ENCODE assay signal across 14 cellular contexts in the genomic region with DNA sequence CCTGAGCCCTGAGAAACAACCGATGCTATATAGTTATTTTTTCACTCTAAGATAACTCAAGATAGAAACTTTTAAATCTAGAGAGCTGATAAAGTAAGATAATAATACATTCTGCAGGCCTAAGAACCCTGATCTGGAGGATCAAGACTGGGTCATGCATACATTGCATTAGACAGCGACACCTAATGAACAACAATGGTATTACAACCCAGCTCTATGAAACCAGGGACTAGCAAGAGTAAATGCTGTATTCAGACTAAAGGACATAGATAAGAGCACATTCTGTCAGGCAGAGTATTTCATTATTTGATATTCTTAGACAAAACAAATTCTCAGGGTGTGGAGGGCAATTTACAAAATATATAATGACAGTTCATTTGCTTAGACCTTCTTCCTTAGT.
DNase-seq lines count a peak whose midpoint lies in the region; ATAC-seq, FAIRE-seq and TF ChIP-seq lines count a peak whose summit lies in the region.
"Had no signal": no experiment of that assay in that cellular context is flagged by ENCODE, and none has a peak within 500 bp of the region (broad histone marks: within the 10 kb centered on the region; RNA-seq: fewer than 3 reads in every experiment).

No MANE protein-coding gene starts in this region.

- H3K79me2 ChIP-seq in mammary epithelial cell (ENCODE audit: insufficient read depth, low read length), result no peaks in the 10 kb centered on the region

- H3K27ac Mint-ChIP-seq in nephron progenitor cell, result peak overlapping the region; percentile 53
- H3K27ac Mint-ChIP-seq: stimulated activated naive CD8-positive, alpha-beta T cell treated with anti-CD3 and anti-CD28 coated beads, Interleukin-15, Interleukin-2, amounts not matched to agents 100 ng/mL and 50 ng/mL, for 24 hours had no signal

- TF ChIP-seq CTCF in mammary epithelial cell (conservative IDR thresholded peaks at IDR 0.05 in 1 of 2, IDR thresholded peaks at IDR 0.05 in 1 of 2; ENCODE audit: extremely low read depth in 1 of 2, insufficient read depth in 1 of 2, low read depth in 1 of 2, low read length in 2 of 2), result peak; percentile 37 to 43
- peak; percentile 25 for TF ChIP-seq CTCF in nephron progenitor cell (IDR thresholded peaks at IDR 0.05)

- CTCF ChIA-PET in mammary epithelial cell (lab: Charles Lee; ENCODE audit: low non-redundant PET), result no interaction called here

- H3K4me3 ChIP-seq in mammary epithelial cell (replicated peaks in 1 of 3; ENCODE audit: insufficient read depth in 1 of 3, low read depth in 2 of 3, low read length in 3 of 3), result no peak overlapping the region
- H3K4me3 ChIP-seq: ascending aorta, gastroesophageal sphincter had no signal

- peak; percentile 27; the same call in 1 of the 2 replicates for TF ChIP-seq RAD21 in Ishikawa (IDR thresholded peaks at IDR 0.05; ENCODE audit: low read depth)

- peak; percentile 3 for DNase-seq in COLO668 (lab: John Stamatoyannopoulos, UW; ENCODE audit: unreplicated experiment)
- no peak for DNase-seq in mammary epithelial cell
- DNase-seq in nephron progenitor cell, result no peak
- no peak for DNase-seq in frontal cortex (ENCODE audit: low spot score in 2 of 2)
- DNase-seq in activated naive CD4-positive, alpha-beta T cell (lab: John Stamatoyannopoulos, UW), result no peak
- DNase-seq in stimulated activated CD4-positive, alpha-beta T cell treated with anti-CD3 and anti-CD28 coated beads, Interleukin-2, amount 100 ng/mL, for 48 hours, result no peak
- DNase-seq: NCI-H524 treated with DMSO at 0.1 percent for 48 hours; stimulated activated CD4-positive, alpha-beta T cell treated with anti-CD3 and anti-CD28 coated beads, Interleukin-15, amount 100 ng/mL, for 24 hours had no signal

- peaks cover 7% of the 10 kb centered on the region for H3K9me3 ChIP-seq in mammary epithelial cell (replicated peaks; ENCODE audit: insufficient read depth, low read length)

- H3K36me3 Mint-ChIP-seq in nephron progenitor cell (ENCODE audit: low read depth), result peaks cover 42% of the 10 kb centered on the region

- dilution Hi-C loops in mammary epithelial cell (cut with HindIII; ENCODE audit: low sequenced_read_pairs), result no loop called here

- H3K27me3 ChIP-seq in mammary epithelial cell (ENCODE audit: insufficient read depth, low read length), result no peaks in the 10 kb centered on the region
- H3K27me3 ChIP-seq: ascending aorta, gastroesophageal sphincter had no signal

- H3K4me1 ChIP-seq in mammary epithelial cell (ENCODE audit: insufficient read depth, low read length), result no peaks in the 10 kb centered on the region

- no peak overlapping the region for H3K4me2 ChIP-seq in mammary epithelial cell (ENCODE audit: insufficient read depth, low read depth, low read length)

- ATAC-seq in GM21576 (IDR thresholded peaks at IDR 0.05; ENCODE audit: unreplicated experiment), result no peak
- ATAC-seq: gastroesophageal sphincter had no signal

- no TSS peak for BruUV-seq in mammary epithelial cell (replicated peaks; lab: Mats Ljungman, UMichigan)

- H4K20me1 ChIP-seq in mammary epithelial cell (ENCODE audit: insufficient read depth, low read length), result no peaks in the 10 kb centered on the region

- H3K9me3 Mint-ChIP-seq in nephron progenitor cell, result peaks cover 36% of the 10 kb centered on the region

- FAIRE-seq in frontal cortex (lab: Jason Lieb, UNC), result no peak
- FAIRE-seq: G401.6 had no signal

- peaks cover 6% of the 10 kb centered on the region for H3K27me3 Mint-ChIP-seq in nephron progenitor cell (ENCODE audit: low read depth, poor library complexity)
- H3K27me3 Mint-ChIP-seq: stimulated activated naive CD8-positive, alpha-beta T cell treated with anti-CD3 and anti-CD28 coated beads, Interleukin-15, Interleukin-2, amounts not matched to agents 100 ng/mL and 50 ng/mL, for 24 hours had no signal

- H2AFZ ChIP-seq in mammary epithelial cell (ENCODE audit: low read depth, low read length), result no peak overlapping the region

- no peak overlapping the region for H3K9ac ChIP-seq in mammary epithelial cell (ENCODE audit: insufficient read depth, low read length)

- H3K27ac ChIP-seq in mammary epithelial cell (ENCODE audit: insufficient read depth, low read depth, low read length), result no peak overlapping the region
- H3K27ac ChIP-seq: ascending aorta, gastroesophageal sphincter had no signal

- peaks cover 6% of the 10 kb centered on the region for H3K4me1 Mint-ChIP-seq in nephron progenitor cell

- in situ Hi-C loops in mammary epithelial cell (cut with MboI; ENCODE audit: low sequenced_read_pairs in 2 of 2), result no loop called here

- intact Hi-C loops in mammary epithelial cell (cut with micrococcal nuclease), result no loop called here

- 92% methylated on average over 2 of the region's 2 CpGs for WGBS in mammary epithelial cell (ENCODE audit: low coverage, missing lambda C conversion rate)

- no peaks in the 10 kb centered on the region for H3K36me3 ChIP-seq in mammary epithelial cell (ENCODE audit: insufficient read depth, low read length)
- H3K36me3 ChIP-seq: ascending aorta, gastroesophageal sphincter had no signal

- no peak overlapping the region for H3K4me3 Mint-ChIP-seq in nephron progenitor cell
- H3K4me3 Mint-ChIP-seq: stimulated activated naive CD8-positive, alpha-beta T cell treated with anti-CD3 and anti-CD28 coated beads, Interleukin-15, Interleukin-2, amounts not matched to agents 100 ng/mL and 50 ng/mL, for 24 hours had no signal

- no peak for TF ChIP-seq EP300 in Ishikawa (IDR thresholded peaks at IDR 0.05; ENCODE audit: borderline replicate concordance)

TF ChIP-seq in Ishikawa, 13 proteins besides CTCF, POLR2A, EP300 and RAD21:
- TF ChIP-seq REST (IDR thresholded peaks at IDR 0.05; ENCODE audit: low read depth) (no peak), FOXM1 (IDR thresholded peaks at IDR 0.05; ENCODE audit: borderline replicate concordance, low read depth) (no peak), CEBPB (IDR thresholded peaks at IDR 0.05) (no peak), YY1 (IDR thresholded peaks at IDR 0.05; ENCODE audit: low read depth) (no peak), TCF12 (IDR thresholded peaks at IDR 0.05; ENCODE audit: low read depth) (no peak), TEAD4 (IDR thresholded peaks at IDR 0.05) (no peak), TAF1 (IDR thresholded peaks at IDR 0.05; ENCODE audit: low read depth) (no peak)
- TF ChIP-seq, protein P1, sequence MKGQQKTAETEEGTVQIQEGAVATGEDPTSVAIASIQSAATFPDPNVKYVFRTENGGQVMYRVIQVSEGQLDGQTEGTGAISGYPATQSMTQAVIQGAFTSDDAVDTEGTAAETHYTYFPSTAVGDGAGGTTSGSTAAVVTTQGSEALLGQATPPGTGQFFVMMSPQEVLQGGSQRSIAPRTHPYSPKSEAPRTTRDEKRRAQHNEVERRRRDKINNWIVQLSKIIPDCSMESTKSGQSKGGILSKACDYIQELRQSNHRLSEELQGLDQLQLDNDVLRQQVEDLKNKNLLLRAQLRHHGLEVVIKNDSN (IDR thresholded peaks at IDR 0.05), result no peak
- TF ChIP-seq, protein P2, sequence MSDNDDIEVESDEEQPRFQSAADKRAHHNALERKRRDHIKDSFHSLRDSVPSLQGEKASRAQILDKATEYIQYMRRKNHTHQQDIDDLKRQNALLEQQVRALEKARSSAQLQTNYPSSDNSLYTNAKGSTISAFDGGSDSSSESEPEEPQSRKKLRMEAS (IDR thresholded peaks at IDR 0.05), result no peak
